In the genomic region with DNA sequence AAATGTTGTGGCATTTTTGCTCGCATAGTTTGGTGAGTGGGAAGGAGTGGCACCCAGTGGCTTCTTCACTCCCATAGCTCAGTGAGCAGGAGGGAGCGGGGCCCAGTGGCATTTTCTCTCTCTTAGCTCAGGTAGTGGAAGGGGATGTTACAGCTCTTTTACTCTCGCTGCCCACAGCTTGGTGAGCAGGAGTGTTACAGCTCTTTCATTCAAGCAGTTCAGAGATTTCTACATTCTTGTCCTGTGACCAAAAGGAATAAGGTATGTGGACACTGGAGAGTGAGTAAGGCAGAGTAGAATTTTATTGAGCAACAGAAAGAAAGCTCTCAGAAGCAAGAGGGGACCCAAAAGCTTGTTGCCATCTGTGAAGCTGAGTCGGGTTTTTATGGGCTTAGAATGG, we compare ENCODE assay signal across 13 cellular contexts.
"Had no signal": no experiment of that assay in that cellular context is flagged by ENCODE, and none has a peak within 500 bp of the region (broad histone marks: within the 10 kb centered on the region; RNA-seq: fewer than 3 reads in every experiment).

No MANE protein-coding gene starts in this region.

- ATAC-seq: activated CD4-positive, CD25-positive, alpha-beta regulatory T cell treated with anti-CD3 and anti-CD28 coated beads, Interleukin-2, amount 50 U/mL, for 24 hours; activated naive CD4-positive, alpha-beta T cell treated with anti-CD3 and anti-CD28 coated beads, Interleukin-2, amount 50 U/mL, for 72 hours; heart right ventricle; stimulated activated naive CD8-positive, alpha-beta T cell treated with anti-CD3 and anti-CD28 coated beads, Interleukin-15, amount 100 ng/mL, for 72 hours had no signal

- H3K27ac ChIP-seq: esophagus squamous epithelium, heart right ventricle, left ventricle myocardium inferior, ovary, skin epidermis, testis had no signal

- DNase-seq: activated effector memory CD4-positive, alpha-beta T cell treated with Interleukin-2 at 50 U/mL for 16 hours; activated T-cell treated with anti-CD3 and anti-CD28 coated beads, Interleukin-2, amount 50 U/mL, for 24 hours; amygdala; esophagus squamous epithelium; heart right ventricle; left ventricle myocardium inferior; ovary; stimulated activated CD4-positive, alpha-beta T cell treated with anti-CD3 and anti-CD28 coated beads, Interleukin-4, amount 100 ng/mL, for 4 hours; stimulated activated naive CD8-positive, alpha-beta T cell treated with anti-CD3 and anti-CD28 coated beads, Interleukin-15, amount 100 ng/mL, for 72 hours; testis had no signal

- H3K4me1 ChIP-seq: esophagus squamous epithelium, heart right ventricle, left ventricle myocardium inferior, testis had no signal

- H3K9me3 ChIP-seq: testis had no signal

- H3K36me3 ChIP-seq: esophagus squamous epithelium, heart right ventricle, left ventricle myocardium inferior, ovary had no signal

- H3K27me3 ChIP-seq: esophagus squamous epithelium, heart right ventricle, ovary, testis had no signal

- H3K4me3 ChIP-seq: esophagus squamous epithelium, heart right ventricle, left ventricle myocardium inferior, ovary, skin epidermis, testis had no signal
